ENCODE assay signal across 1 cellular context in the genomic region with DNA sequence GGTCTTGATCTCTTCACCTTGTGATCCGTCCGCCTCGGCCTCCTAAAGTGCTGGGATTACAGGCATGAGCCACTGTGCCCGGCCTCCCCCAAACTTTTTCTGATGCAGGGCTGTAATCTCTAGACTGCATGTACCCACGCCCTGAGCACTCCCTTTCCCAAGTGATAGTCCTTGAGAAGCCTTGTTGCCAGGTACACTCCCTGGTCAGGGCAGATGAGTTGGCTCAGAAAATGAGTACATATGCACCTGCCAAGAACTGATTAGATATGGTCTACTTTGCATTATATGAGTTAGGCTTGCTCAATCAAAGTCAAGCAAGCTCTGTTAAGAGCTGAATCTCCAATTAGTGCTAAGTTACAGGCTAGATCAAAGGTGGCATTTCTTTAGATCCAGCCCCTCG.
TF ChIP-seq lines count a peak whose summit lies in the region.

No MANE protein-coding gene starts in this region.

TF ChIP-seq in K562, 482 proteins besides CTCF, POLR2A, EP300 and RAD21:
- TF ChIP-seq SREBF1 (IDR thresholded peaks at IDR 0.05; ENCODE audit: borderline replicate concordance, low read depth, low read length): no peak
- TF ChIP-seq SMARCB1 (IDR thresholded peaks at IDR 0.05; ENCODE audit: insufficient read length, low read depth): no peak
- TF ChIP-seq CBFA2T2 (conservative IDR thresholded peaks at IDR 0.05): peak; percentile 34; the same call in 1 of the 2 replicates
- TF ChIP-seq CBFA2T3 (IDR thresholded peaks at IDR 0.05): peak; percentile 63
- no peak for TF ChIP-seq ZNF347 (CRISPR knock-in tag; IDR thresholded peaks at IDR 0.05; ENCODE audit: low read depth)
- TF ChIP-seq TCF3 (CRISPR knock-in tag; IDR thresholded peaks at IDR 0.05): peak; percentile 51
